In genomic region chr7:29408841-29409243, GRCh38 we compare ENCODE assay signal across 8 cellular contexts.
DNase-seq lines count a peak whose midpoint lies in the region; ATAC-seq and TF ChIP-seq lines count a peak whose summit lies in the region.

No MANE protein-coding gene starts in this region.

- H3K36me3 Mint-ChIP-seq in neural progenitor cell = no peaks in the 10 kb centered on the region

- H3K9me3 Mint-ChIP-seq in neural progenitor cell = no peaks in the 10 kb centered on the region

- no peaks in the 10 kb centered on the region for H4K20me1 ChIP-seq in neural progenitor cell (ENCODE audit: low read depth)

- H2AFZ ChIP-seq in neural progenitor cell (replicated peaks) = peak overlapping the region; percentile 92

- H3K27me3 ChIP-seq in NT2/D1 (ENCODE audit: insufficient read depth, insufficient read length) (no peaks in the 10 kb centered on the region), neural progenitor cell (no peaks in the 10 kb centered on the region)

- no peaks in the 10 kb centered on the region for H3K79me2 ChIP-seq in neural progenitor cell (ENCODE audit: low read depth)

- H3K36me3 ChIP-seq in NT2/D1 (ENCODE audit: insufficient read depth, insufficient read length, low read length) (no peaks in the 10 kb centered on the region), neural progenitor cell (no peaks in the 10 kb centered on the region)

- TF ChIP-seq CTCF in fibroblast of pulmonary artery (IDR thresholded peaks at IDR 0.05; ENCODE audit: low read length, missing control alignments) (peak; percentile 76), neural progenitor cell (IDR thresholded peaks at IDR 0.05) (peak; percentile 93)

- no peak overlapping the region for H3K27ac ChIP-seq in neural progenitor cell

- H3K4me1 Mint-ChIP-seq in neural progenitor cell = peaks cover 12% of the 10 kb centered on the region

- H3K4me1 ChIP-seq in NT2/D1 (ENCODE audit: insufficient read depth, insufficient read length) (peaks cover 2% of the 10 kb centered on the region), neural progenitor cell (no peaks in the 10 kb centered on the region)

- DNase-seq in activated naive CD4-positive, alpha-beta T cell treated with Interleukin-2 at 50 U/mL for 16 hours = peak; percentile 21
- no peak for DNase-seq in activated naive CD4-positive, alpha-beta T cell (lab: John Stamatoyannopoulos, UW)
- DNase-seq in HT1080 (ENCODE audit: low read depth) (peak; percentile 68), NT2/D1 (ENCODE audit: low read depth, low spot score) (peak; percentile 72), activated T-cell treated with anti-CD3 and anti-CD28 coated beads for 48 hours (ENCODE audit: low read depth) (peak; percentile 7), fibroblast of pulmonary artery (ENCODE audit: low read depth) (peak; percentile 82), neural progenitor cell (ENCODE audit: low spot score) (peak; percentile 79)

- no peak overlapping the region for H3K9ac ChIP-seq in NT2/D1 (ENCODE audit: insufficient read length, low read depth)
- H3K9ac ChIP-seq in neural progenitor cell = no peak overlapping the region

- H3K9me3 ChIP-seq in NT2/D1 (ENCODE audit: insufficient read depth, low read length) (no peaks in the 10 kb centered on the region), neural progenitor cell (ENCODE audit: low read depth) (no peaks in the 10 kb centered on the region)

- H3F3A ChIP-seq in neural progenitor cell (ENCODE audit: low read depth) = no peaks in the 10 kb centered on the region

- no peak overlapping the region for H3K4me3 Mint-ChIP-seq in neural progenitor cell

- peak overlapping the region; percentile 7 for H3K27ac Mint-ChIP-seq in neural progenitor cell

- H3K4me3 ChIP-seq in NT2/D1 (ENCODE audit: insufficient read length, low read depth) = no peak overlapping the region
- H3K4me3 ChIP-seq in fibroblast of pulmonary artery (replicated peaks; ENCODE audit: low read depth, low read length) = no peak overlapping the region
- H3K4me3 ChIP-seq in neural progenitor cell = no peak overlapping the region

- ATAC-seq in GM21576 (IDR thresholded peaks at IDR 0.05; ENCODE audit: unreplicated experiment) = no peak

- H3K27me3 Mint-ChIP-seq in neural progenitor cell (ENCODE audit: insufficient read depth, low read depth) = peaks cover 2% of the 10 kb centered on the region

- no peak overlapping the region for H3K4me2 ChIP-seq in neural progenitor cell

Comparison
In these comparisons a context has a peak if more than half of its experiments do, and no peak if none do; other contexts are left out.
1. DNase-seq: peak in activated naive CD4-positive, alpha-beta T cell treated with Interleukin-2 at 50 U/mL for 16 hours (single experiment), HT1080 (single experiment), NT2/D1 (single experiment), activated T-cell treated with anti-CD3 and anti-CD28 coated beads for 48 hours (single experiment), fibroblast of pulmonary artery (single experiment) and neural progenitor cell (single experiment); none in activated naive CD4-positive, alpha-beta T cell (0 of 4).